Comparison of ENCODE assay signal across 19 cellular contexts in genomic region chr3:155912090-155912489, GRCh38.
"Had no signal": no experiment of that assay in that cellular context is flagged by ENCODE, and none has a peak within 500 bp of the region (broad histone marks: within the 10 kb centered on the region; RNA-seq: fewer than 3 reads in every experiment).

No MANE protein-coding gene starts in this region.

- H3K4me3 Mint-ChIP-seq: activated CD4-positive, alpha-beta T cell treated with anti-CD3 and anti-CD28 coated beads, Interleukin-2, amount 10 ng/mL, durations not matched to agents 24 days and 14 days; brain; central memory CD8-positive, alpha-beta T cell; mesothelial cell of epicardium had no signal

- H3K4me1 ChIP-seq: lower lobe of right lung, parathyroid adenoma had no signal

- H3K9me3 ChIP-seq: gastroesophageal sphincter, heart right ventricle, lower lobe of right lung had no signal

- DNase-seq: activated CD4-positive, alpha-beta T cell treated with anti-CD3 and anti-CD28 coated beads, Interleukin-2, amount 10 ng/mL, durations not matched to agents 24 days and 14 days; activated CD4-positive, CD25-positive, alpha-beta regulatory T cell; activated CD8-positive, alpha-beta memory T cell treated with anti-CD3 and anti-CD28 coated beads for 24 hours; activated effector memory CD4-positive, alpha-beta T cell treated with Interleukin-2 at 50 U/mL for 16 hours; activated naive CD4-positive, alpha-beta T cell treated with anti-CD3 and anti-CD28 coated beads, Interleukin-2, amount 50 U/mL, for 16 hours; activated T-cell treated with anti-CD3 and anti-CD28 coated beads for 4 hours; effector memory CD4-positive, alpha-beta T cell; heart right ventricle; left colon; lower lobe of right lung; stimulated activated CD4-positive, alpha-beta T cell treated with anti-CD3 and anti-CD28 coated beads, Interleukin-12 subunit alpha, Interleukin-12 subunit beta, amount 100 ng/mL, for 4 hours; stimulated activated CD4-positive, alpha-beta T cell treated with anti-CD3 and anti-CD28 coated beads, Interleukin-2, amount 100 ng/mL, for 24 hours; trophoblast cell had no signal

- H3K9me3 Mint-ChIP-seq: brain had no signal

- H3K4me3 ChIP-seq: gastroesophageal sphincter, heart right ventricle, lower lobe of right lung had no signal

- ATAC-seq: left colon had no signal

- H3K27me3 Mint-ChIP-seq: activated CD4-positive, alpha-beta T cell treated with anti-CD3 and anti-CD28 coated beads, Interleukin-2, amount 10 ng/mL, durations not matched to agents 24 days and 14 days; brain; central memory CD8-positive, alpha-beta T cell had no signal

- H3K9ac ChIP-seq: parathyroid adenoma had no signal

- H2AFZ ChIP-seq: parathyroid adenoma had no signal

- H3K27ac ChIP-seq: epithelial cell of prostate, heart right ventricle, lower lobe of right lung, parathyroid adenoma had no signal

- H3K27ac Mint-ChIP-seq: activated CD4-positive, alpha-beta T cell treated with anti-CD3 and anti-CD28 coated beads, Interleukin-2, amount 10 ng/mL, durations not matched to agents 24 days and 14 days had no signal

- H3K4me1 Mint-ChIP-seq: brain, mesothelial cell of epicardium had no signal

- H3K27me3 ChIP-seq: gastroesophageal sphincter, heart right ventricle had no signal
